Comparison of ENCODE assay signal across 29 cellular contexts in genomic region chr7:1287629-1288225, GRCh38. TPM values are rescaled to one million over a fixed set of nuclear protein-coding genes. Genes with fewer than 3 reads are reported as not detected.
A peak's percentile ranks its signal among the peaks of the same experiment; 100 is the strongest.
DNase-seq lines count a peak whose midpoint lies in the region; ATAC-seq and TF ChIP-seq lines count a peak whose summit lies in the region.
"Had no signal": no experiment of that assay in that cellular context is flagged by ENCODE, and none has a peak within 500 bp of the region (broad histone marks: within the 10 kb centered on the region; RNA-seq: fewer than 3 reads in every experiment).

No MANE protein-coding gene starts in this region.

- H2BK5ac ChIP-seq in mesenchymal stem cell (ENCODE audit: low read depth, low read length, poor library complexity, severe bottlenecking): no peak overlapping the region

- H2BK120ac ChIP-seq in mesenchymal stem cell (ENCODE audit: low read depth, low read length): no peak overlapping the region

- H2AK5ac ChIP-seq in mesenchymal stem cell (ENCODE audit: low read length, severe bottlenecking): no peak overlapping the region

- DNase-seq in left cardiac atrium: peak; percentile 12
- no peak for DNase-seq in left ventricle myocardium inferior
- no peak for DNase-seq in Panc1 (ENCODE audit: low read depth, low spot score)
- DNase-seq in mesenchymal stem cell: no peak
- peak; percentile 64 for DNase-seq in spleen
- DNase-seq in central memory CD4-positive, alpha-beta T cell: no peak
- DNase-seq in globus pallidus (ENCODE audit: low spot score): no peak
- DNase-seq: CD4-positive, alpha-beta T cell; DMS79; EL; GF-D8; GM23248; H7; Karpas-422; NCI-H1092; NCI-H1417 treated with DMSO at 0.1 percent for 48 hours; NCI-H187; NCI-H2081 treated with DMSO at 0.1 percent for 48 hours; NCI-H524; NCI-H748 treated with DMSO at 0.1 percent for 48 hours; NK-92 treated with Interleukin-12 subunit alpha and Interleukin-12 subunit beta, amount 100 ng/mL, for 24 hours; PC-3; SHP77 had no signal

- POLR2A ChIA-PET in Panc1 (lab: Charles Lee): no interaction called here

- H2BK15ac ChIP-seq in mesenchymal stem cell (ENCODE audit: low read depth, poor library complexity, severe bottlenecking): no peak overlapping the region

- no peak for ATAC-seq in left cardiac atrium
- 0 out of 2 replicates have a peak, but pooled peaks have one; percentile 22 for ATAC-seq in Panc1
- no peak for ATAC-seq in GM21515 (IDR thresholded peaks at IDR 0.05; ENCODE audit: unreplicated experiment)
- ATAC-seq: PC-3 had no signal

- TF ChIP-seq CTCF in left ventricle myocardium inferior (IDR thresholded peaks at IDR 0.05; ENCODE audit: borderline replicate concordance) (no peak), Panc1 (IDR thresholded peaks at IDR 0.05) (no peak), spleen (IDR thresholded peaks at IDR 0.05 in 8 of 11, conservative IDR thresholded peaks at IDR 0.05 in 3 of 11) (no peak)

- H3K14ac ChIP-seq in mesenchymal stem cell (ENCODE audit: low read length in 2 of 2): no peak overlapping the region

- H2BK12ac ChIP-seq in mesenchymal stem cell (ENCODE audit: low read length in 2 of 2): no peak overlapping the region

- 87% methylated on average over 22 of the region's 22 CpGs for WGBS in mesenchymal stem cell
- 73 to 84% (median 81%) methylated on average over 12 to 22 of the region's 22 CpGs for WGBS in spleen, 5 donors

- no TSS peak for BruUV-seq in Panc1 (replicated peaks; lab: Mats Ljungman, UMichigan)

- H4K91ac ChIP-seq in mesenchymal stem cell (ENCODE audit: low read length): peak overlapping the region; percentile 22

- no peaks in the 10 kb centered on the region for H3K79me1 ChIP-seq in mesenchymal stem cell (replicated peaks; ENCODE audit: low read length, poor library complexity, severe bottlenecking)

- no peak overlapping the region for H3K27ac ChIP-seq in left ventricle myocardium inferior (replicated peaks)
- H3K27ac ChIP-seq in Panc1 (ENCODE audit: low read length): no peak overlapping the region
- H3K27ac ChIP-seq in mesenchymal stem cell (ENCODE audit: low read length, poor library complexity, severe bottlenecking): no peak overlapping the region
- no peak overlapping the region for H3K27ac ChIP-seq in spleen
- H3K27ac ChIP-seq: BLaER1, GM23248 had no signal

- H2AFZ ChIP-seq in mesenchymal stem cell (ENCODE audit: low read depth, low read length): no peak overlapping the region
- H2AFZ ChIP-seq: GM23248 had no signal

- intact Hi-C loops in left cardiac atrium (cut with DNase I) (no loop called here), left ventricle myocardium inferior (cut with micrococcal nuclease) (no loop called here), Panc1 (cut with micrococcal nuclease; ENCODE audit: unreplicated experiment) (no loop called here), spleen (cut with DNase I; ENCODE audit: low total_unique reads) (no loop called here)

- in situ Hi-C loops in Panc1 (cut with HindIII; ENCODE audit: low pct_unique_long_range_greater_than_20kb, low sequenced_read_pairs): no loop called here

- H3K4me3 ChIP-seq in left ventricle myocardium inferior: no peak overlapping the region
- no peak overlapping the region for H3K4me3 ChIP-seq in Panc1 (ENCODE audit: low read depth in 2 of 2, low read length in 2 of 2)
- H3K4me3 ChIP-seq in mesenchymal stem cell (ENCODE audit: insufficient read depth in 1 of 2, low read depth in 1 of 2, low read length in 2 of 2): no peak overlapping the region
- no peak overlapping the region for H3K4me3 ChIP-seq in spleen
- H3K4me3 ChIP-seq: BLaER1, GM23248 had no signal

- H3K9ac ChIP-seq in mesenchymal stem cell (ENCODE audit: low read length): no peak overlapping the region
- H3K9ac ChIP-seq: BLaER1, GM23248 had no signal

- H3K23ac ChIP-seq in mesenchymal stem cell (ENCODE audit: low read length in 2 of 2): no peak overlapping the region

- no peak overlapping the region for H3K18ac ChIP-seq in mesenchymal stem cell (ENCODE audit: low read depth in 1 of 2, low read length in 2 of 2)

- no peaks in the 10 kb centered on the region for H3K36me3 ChIP-seq in left ventricle myocardium inferior
- H3K36me3 ChIP-seq in Panc1 (ENCODE audit: control insufficient read depth, insufficient read depth, low read length): no peaks in the 10 kb centered on the region
- H3K36me3 ChIP-seq in mesenchymal stem cell (ENCODE audit: control insufficient read depth in 1 of 2, insufficient read depth in 2 of 2, low read depth in 1 of 2, low read length in 2 of 2): no peaks in the 10 kb centered on the region
- H3K36me3 ChIP-seq in spleen: no peaks in the 10 kb centered on the region
- H3K36me3 ChIP-seq: BLaER1 had no signal

- H3K27me3 ChIP-seq in left ventricle myocardium inferior (ENCODE audit: low read depth): peaks cover 98% of the 10 kb centered on the region
- H3K27me3 ChIP-seq in Panc1 (ENCODE audit: control insufficient read depth, insufficient read depth, low read length): no peaks in the 10 kb centered on the region
- peaks cover 55 to 75% of the 10 kb centered on the region in 2 experiments for H3K27me3 ChIP-seq in mesenchymal stem cell (ENCODE audit: control insufficient read depth in 1 of 2, insufficient read depth in 1 of 2, low read length in 2 of 2)
- H3K27me3 ChIP-seq in spleen (replicated peaks in 1 of 7): peaks cover 0 to 88% (median 30%) of the 10 kb centered on the region in 7 donors

- no peak overlapping the region for H4K8ac ChIP-seq in mesenchymal stem cell (ENCODE audit: low read length)

- no peak overlapping the region for H3K4me2 ChIP-seq in mesenchymal stem cell (ENCODE audit: low read length, poor library complexity, severe bottlenecking)
- H3K4me2 ChIP-seq: BLaER1 had no signal

- TF ChIP-seq POLR2A in spleen (IDR thresholded peaks at IDR 0.05): no peak

- H3K4me1 ChIP-seq in left ventricle myocardium inferior (peaks cover 14% of the 10 kb centered on the region), Panc1 (ENCODE audit: control insufficient read depth, insufficient read depth, low read length) (peaks cover 3% of the 10 kb centered on the region; the same call in 1 of the 2 replicates), mesenchymal stem cell (ENCODE audit: control insufficient read depth, insufficient read depth, low read depth, low read length) (peaks cover 9% of the 10 kb centered on the region), spleen (peaks cover 10 to 21% (median 17%) of the 10 kb centered on the region in 6 donors)

- CTCF ChIA-PET in Panc1 (lab: Charles Lee): no interaction called here

- no peaks in the 10 kb centered on the region for H3K9me3 ChIP-seq in left ventricle myocardium inferior (replicated peaks)
- H3K9me3 ChIP-seq in Panc1 (ENCODE audit: control insufficient read depth, insufficient read depth, low read depth, low read length): no peaks in the 10 kb centered on the region
- H3K9me3 ChIP-seq in mesenchymal stem cell (ENCODE audit: control insufficient read depth, low read length): no peaks in the 10 kb centered on the region
- H3K9me3 ChIP-seq in spleen: no peaks in the 10 kb centered on the region
- H3K9me3 ChIP-seq: BLaER1 had no signal

- H3K4ac ChIP-seq in mesenchymal stem cell (ENCODE audit: low read depth in 1 of 2, low read length in 2 of 2): no peak overlapping the region

RNA-seq across cellular contexts. Expression of gene UNCX, which starts 55.1 kb away (rescaled TPM):
- not detected for total RNA-seq in left cardiac atrium
- total RNA-seq in left ventricle myocardium inferior: not detected
- not detected for total RNA-seq in Panc1 (2021; ENCODE audit: unreplicated experiment)
- not detected for polyA plus RNA-seq in Panc1 (2012; ENCODE audit: insufficient read length)
- polyA plus RNA-seq in mesenchymal stem cell (2013, experiment 1 of 2): not detected
- polyA plus RNA-seq in mesenchymal stem cell (2013, experiment 2 of 2): not detected
- not detected for total RNA-seq in spleen
- polyA plus RNA-seq in spleen: not detected
- total RNA-seq: CD4-positive, alpha-beta T cell; GM23248; H7; HT-29; PC-3; RPMI7951; SK-MEL-5 had no signal
- polyA plus RNA-seq: AG04450, GM23248 had no signal

Comparison
In these comparisons a context has a peak if more than half of its experiments do, and no peak if none do; other contexts are left out.
1. DNase-seq: peak in left cardiac atrium (single experiment) and spleen (single experiment); none in left ventricle myocardium inferior (single experiment), Panc1 (single experiment), mesenchymal stem cell (single experiment), central memory CD4-positive, alpha-beta T cell (single experiment) and globus pallidus (single experiment).